14 cellular contexts compared by ENCODE assay signal in the genomic region with DNA sequence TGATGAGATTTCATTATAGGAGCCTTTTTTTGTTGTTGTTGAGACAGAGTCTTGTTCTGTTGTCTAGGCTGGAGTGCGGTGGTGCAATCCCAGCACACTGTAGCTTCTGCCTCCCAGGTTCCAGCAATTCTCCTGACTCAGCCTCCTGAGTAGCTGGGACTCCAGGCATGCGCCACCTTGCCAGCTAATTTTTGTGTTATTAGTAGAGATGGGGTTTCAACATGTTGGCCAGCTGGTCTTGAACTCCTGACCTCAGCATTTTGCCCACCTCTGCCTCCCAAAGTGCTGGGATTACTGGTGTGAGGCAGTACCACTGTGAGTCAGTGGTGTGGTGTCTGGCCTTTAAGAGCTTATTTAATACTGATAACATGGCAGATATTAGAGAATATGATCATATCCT.
DNase-seq lines count a peak whose midpoint lies in the region; ATAC-seq and TF ChIP-seq lines count a peak whose summit lies in the region.
"Had no signal": no experiment of that assay in that cellular context is flagged by ENCODE, and none has a peak within 500 bp of the region (broad histone marks: within the 10 kb centered on the region; RNA-seq: fewer than 3 reads in every experiment).

No MANE protein-coding gene starts in this region.

- H3K79me2 ChIP-seq in SK-N-SH (ENCODE audit: insufficient read depth), result no peaks in the 10 kb centered on the region

- H3K9me3 ChIP-seq in SK-N-SH (no peaks in the 10 kb centered on the region; the same call in 1 of the 2 replicates), suprapubic skin (peaks cover 5% of the 10 kb centered on the region)

- no peak overlapping the region for H3K4me2 ChIP-seq in SK-N-SH

- TF ChIP-seq POLR2A in suprapubic skin (IDR thresholded peaks at IDR 0.05), result no peak

- H3K4me3 ChIP-seq in SK-N-SH (ENCODE audit: low read depth in 2 of 2, low read length in 1 of 2) (no peak overlapping the region), suprapubic skin (no peak overlapping the region)
- H3K4me3 ChIP-seq: lower lobe of right lung had no signal

- WGBS in SK-N-SH (ENCODE audit: low lambda C conversion rate), result 75% methylated on average over 1 of the region's 2 CpGs
- WGBS in suprapubic skin, result 90% methylated on average over 2 of the region's 2 CpGs

- H3F3A ChIP-seq in SK-N-SH (replicated peaks; ENCODE audit: insufficient read depth), result peaks cover 7% of the 10 kb centered on the region

- DNase-seq in SK-N-SH (no peak), epithelial cell of prostate (ENCODE audit: low read depth, low spot score) (peak; percentile 10), left lobe of liver (ENCODE audit: low spot score) (no peak), suprapubic skin (ENCODE audit: low spot score in 2 of 2) (peak in 1 of 2 donors; percentile 73), HEK293T (ENCODE audit: extremely low spot score) (no peak), NK-92 (lab: John Stamatoyannopoulos, UW; ENCODE audit: unreplicated experiment) (no peak), occipital lobe (lab: John Stamatoyannopoulos, UW) (no peak)
- DNase-seq: activated CD4-positive, alpha-beta T cell treated with anti-CD3 and anti-CD28 coated beads, Interleukin-2, amount 50 U/mL, for 1 hour; effector memory CD4-positive, alpha-beta T cell; lower lobe of right lung; NCI-H1105 treated with DMSO at 0.1 percent for 48 hours; NCI-H446 treated with DMSO at 0.1 percent for 48 hours had no signal

- POLR2A ChIA-PET in SK-N-SH (lab: Yijun Ruan, JAX), result no interaction called here
- POLR2A ChIA-PET in HEK293T (lab: Yijun Ruan, JAX), result interaction anchor here (1.6 kb wide), 1 partner anchor 76 kb away, joined by 4 read pairs; a partner anchor contains a TSS

- H3K27ac ChIP-seq in SK-N-SH (ENCODE audit: low read depth in 2 of 2, low read length in 1 of 2), result no peak overlapping the region
- H3K27ac ChIP-seq in epithelial cell of prostate, result no peak overlapping the region
- H3K27ac ChIP-seq in suprapubic skin, result peak overlapping the region; percentile 13
- H3K27ac ChIP-seq: lower lobe of right lung had no signal

- ATAC-seq in SK-N-SH treated with all-trans-retinoic acid at 6 μM for 48 hours (no peak), left lobe of liver (peak; percentile 29)
- ATAC-seq: activated T-helper 17 cell treated with anti-CD3 and anti-CD28 coated beads, Interleukin-2, amount 50 U/mL, for 72 hours; lower lobe of right lung had no signal

- CTCF ChIA-PET in SK-N-SH (lab: Yijun Ruan, JAX), result no interaction called here
- CTCF ChIA-PET in HEK293T (lab: Yijun Ruan, JAX), result no interaction called here

- H3K36me3 ChIP-seq in SK-N-SH (replicated peaks in 1 of 2; ENCODE audit: control insufficient read depth in 1 of 2, insufficient read depth in 2 of 2, low read length in 1 of 2) (peaks cover 5 to 12% of the 10 kb centered on the region in 2 experiments), suprapubic skin (no peaks in the 10 kb centered on the region)
- H3K36me3 ChIP-seq: lower lobe of right lung had no signal

- no peaks in the 10 kb centered on the region; a peak in 1 of 4 replicates for H3K4me1 ChIP-seq in SK-N-SH (ENCODE audit: control insufficient read depth in 1 of 2, insufficient read depth in 2 of 2, low read depth in 1 of 2, low read length in 1 of 2)
- peaks cover 11% of the 10 kb centered on the region for H3K4me1 ChIP-seq in suprapubic skin
- H3K4me1 ChIP-seq: lower lobe of right lung had no signal

- no peaks in the 10 kb centered on the region for H3K27me3 ChIP-seq in SK-N-SH (ENCODE audit: insufficient read depth)
- no peaks in the 10 kb centered on the region for H3K27me3 ChIP-seq in suprapubic skin

- TF ChIP-seq RAD21 in SK-N-SH (IDR thresholded peaks at IDR 0.05; ENCODE audit: low read length), result no peak

- H3K9me2 ChIP-seq in SK-N-SH, result no peaks in the 10 kb centered on the region

- H4K20me1 ChIP-seq in SK-N-SH (ENCODE audit: insufficient read depth), result no peaks in the 10 kb centered on the region

- no peak for TF ChIP-seq EP300 in SK-N-SH (IDR thresholded peaks at IDR 0.05; ENCODE audit: borderline replicate concordance in 1 of 2, low read depth in 1 of 2, low read length in 1 of 2)
- no peak for TF ChIP-seq EP300 in suprapubic skin (IDR thresholded peaks at IDR 0.05)

- no peak overlapping the region for H2AFZ ChIP-seq in SK-N-SH (ENCODE audit: low read depth)

- H3K9ac ChIP-seq in SK-N-SH, result no peak overlapping the region

- TF ChIP-seq CTCF in SK-N-SH (IDR thresholded peaks at IDR 0.05), result no peak
- no peak for TF ChIP-seq CTCF in suprapubic skin (IDR thresholded peaks at IDR 0.05)

TF ChIP-seq in SK-N-SH treated with all-trans-retinoic acid at 6 μM for 48 hours, 23 proteins besides CTCF, POLR2A, EP300 and RAD21 (continues in another document):
- TF ChIP-seq ZFP3 (CRISPR knock-in tag; IDR thresholded peaks at IDR 0.05) (peak; percentile 69), RARB (CRISPR knock-in tag; IDR thresholded peaks at IDR 0.05) (no peak), PPARA (CRISPR knock-in tag; IDR thresholded peaks at IDR 0.05; ENCODE audit: borderline replicate concordance) (no peak), CSDC2 (CRISPR knock-in tag; IDR thresholded peaks at IDR 0.05) (no peak), ZNF70 (CRISPR knock-in tag; IDR thresholded peaks at IDR 0.05) (no peak)

TF ChIP-seq in SK-N-SH, 30 proteins besides CTCF, POLR2A, EP300 and RAD21:
- TF ChIP-seq TEAD4 (IDR thresholded peaks at IDR 0.05; ENCODE audit: borderline replicate concordance, insufficient read depth), result no peak
- TF ChIP-seq, protein P1, sequence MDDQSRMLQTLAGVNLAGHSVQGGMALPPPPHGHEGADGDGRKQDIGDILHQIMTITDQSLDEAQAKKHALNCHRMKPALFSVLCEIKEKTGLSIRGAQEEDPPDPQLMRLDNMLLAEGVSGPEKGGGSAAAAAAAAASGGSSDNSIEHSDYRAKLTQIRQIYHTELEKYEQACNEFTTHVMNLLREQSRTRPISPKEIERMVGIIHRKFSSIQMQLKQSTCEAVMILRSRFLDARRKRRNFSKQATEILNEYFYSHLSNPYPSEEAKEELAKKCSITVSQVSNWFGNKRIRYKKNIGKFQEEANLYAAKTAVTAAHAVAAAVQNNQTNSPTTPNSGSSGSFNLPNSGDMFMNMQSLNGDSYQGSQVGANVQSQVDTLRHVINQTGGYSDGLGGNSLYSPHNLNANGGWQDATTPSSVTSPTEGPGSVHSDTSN (IDR thresholded peaks at IDR 0.05), result no peak
- no peak for TF ChIP-seq POLR2AphosphoS5 (IDR thresholded peaks at IDR 0.05; ENCODE audit: low read depth, low read length)
- TF ChIP-seq FOXJ3 (CRISPR knock-in tag; IDR thresholded peaks at IDR 0.05), result no peak
- TF ChIP-seq EZH2phosphoT487 (IDR thresholded peaks at IDR 0.05; ENCODE audit: borderline replicate concordance, low read depth), result no peak
- TF ChIP-seq NRF1 (IDR thresholded peaks at IDR 0.05; ENCODE audit: low read depth, low read length), result no peak
- no peak for TF ChIP-seq SMC3 (IDR thresholded peaks at IDR 0.05; ENCODE audit: low read depth, low read length)
- TF ChIP-seq JUND (IDR thresholded peaks at IDR 0.05), result no peak
- TF ChIP-seq, protein P2, sequence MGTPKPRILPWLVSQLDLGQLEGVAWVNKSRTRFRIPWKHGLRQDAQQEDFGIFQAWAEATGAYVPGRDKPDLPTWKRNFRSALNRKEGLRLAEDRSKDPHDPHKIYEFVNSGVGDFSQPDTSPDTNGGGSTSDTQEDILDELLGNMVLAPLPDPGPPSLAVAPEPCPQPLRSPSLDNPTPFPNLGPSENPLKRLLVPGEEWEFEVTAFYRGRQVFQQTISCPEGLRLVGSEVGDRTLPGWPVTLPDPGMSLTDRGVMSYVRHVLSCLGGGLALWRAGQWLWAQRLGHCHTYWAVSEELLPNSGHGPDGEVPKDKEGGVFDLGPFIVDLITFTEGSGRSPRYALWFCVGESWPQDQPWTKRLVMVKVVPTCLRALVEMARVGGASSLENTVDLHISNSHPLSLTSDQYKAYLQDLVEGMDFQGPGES (IDR thresholded peaks at IDR 0.05; ENCODE audit: low read depth, low read length), result no peak
- no peak for TF ChIP-seq MXI1 (IDR thresholded peaks at IDR 0.05; ENCODE audit: low read depth, low read length)
- TF ChIP-seq GABPA (IDR thresholded peaks at IDR 0.05; ENCODE audit: low read depth), result no peak
- TF ChIP-seq FOXM1 (IDR thresholded peaks at IDR 0.05; ENCODE audit: low read depth), result no peak

TF ChIP-seq in HEK293T, 16 proteins besides CTCF, POLR2A, EP300 and RAD21:
- TF ChIP-seq FOXK2 (IDR thresholded peaks at IDR 0.05) (no peak), ELF4 (IDR thresholded peaks at IDR 0.05) (no peak), NFRKB (IDR thresholded peaks at IDR 0.05) (no peak), TARDBP (IDR thresholded peaks at IDR 0.05) (no peak), SUZ12 (IDR thresholded peaks at IDR 0.05) (no peak), ARNT (IDR thresholded peaks at IDR 0.05) (no peak), FOXM1 (IDR thresholded peaks at IDR 0.05; ENCODE audit: borderline replicate concordance) (no peak)
TF ChIP-seq in HEK293T: peak in this region for 0.
